Comparison of ENCODE assay signal across 22 cellular contexts in the genomic region with DNA sequence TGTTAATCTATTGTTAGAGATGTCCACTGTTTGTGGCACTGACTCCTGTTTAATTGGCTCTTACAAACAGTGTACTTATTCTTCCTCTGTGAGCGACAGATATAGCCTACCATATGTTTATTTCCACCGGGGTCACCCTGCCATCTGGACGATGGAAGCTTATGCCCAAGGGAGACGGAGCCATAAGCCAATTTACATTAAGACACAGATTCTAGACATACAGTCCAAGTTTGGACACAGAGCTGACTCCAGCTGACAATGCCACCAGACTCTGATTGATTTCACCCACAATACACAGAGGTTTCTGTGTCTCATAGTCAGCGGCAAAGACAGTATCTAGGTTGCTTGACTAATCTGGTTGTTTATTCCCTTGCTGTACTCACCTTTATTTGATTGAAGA.
DNase-seq lines count a peak whose midpoint lies in the region; FAIRE-seq and TF ChIP-seq lines count a peak whose summit lies in the region.
"Had no signal": no experiment of that assay in that cellular context is flagged by ENCODE, and none has a peak within 500 bp of the region (broad histone marks: within the 10 kb centered on the region; RNA-seq: fewer than 3 reads in every experiment).

No MANE protein-coding gene starts in this region.

- H3K4me1 Mint-ChIP-seq in osteocyte (ENCODE audit: unreplicated experiment): peaks cover 7% of the 10 kb centered on the region
- H3K4me1 Mint-ChIP-seq: B cell, IgD-negative memory B cell had no signal

- H3K36me3 Mint-ChIP-seq in osteocyte (ENCODE audit: unreplicated experiment): no peaks in the 10 kb centered on the region

- no peak for FAIRE-seq in GM19239 (lab: Jason Lieb, UNC)
- FAIRE-seq: A549, GM18507, H1 had no signal

- no peak for TF ChIP-seq CTCF in osteocyte (IDR thresholded peaks at IDR 0.05)
- no peak for TF ChIP-seq CTCF in GM20000 (IDR thresholded peaks at IDR 0.05; ENCODE audit: extremely low read depth, missing control alignments)

- no peaks in the 10 kb centered on the region for H3K9me3 Mint-ChIP-seq in osteocyte (ENCODE audit: unreplicated experiment)

- H3K4me3 Mint-ChIP-seq in osteocyte (ENCODE audit: unreplicated experiment): no peak overlapping the region
- H3K4me3 Mint-ChIP-seq: B cell, IgD-negative memory B cell had no signal

- H3K27ac Mint-ChIP-seq in osteocyte (ENCODE audit: unreplicated experiment): no peak overlapping the region
- H3K27ac Mint-ChIP-seq: B cell, IgD-negative memory B cell had no signal

- in situ Hi-C loops in G401 (cut with HindIII; ENCODE audit: low sequenced_read_pairs): no loop called here

- DNase-seq in D341Med (ENCODE audit: low spot score): peak; percentile 53
- DNase-seq in G401 (ENCODE audit: low spot score): peak; percentile 62
- peak; percentile 97 for DNase-seq in NCI-H82 treated with DMSO at 0.1 percent for 48 hours (lab: John Stamatoyannopoulos, UW; ENCODE audit: unreplicated experiment)
- DNase-seq in osteocyte (ENCODE audit: extremely low spot score, unreplicated experiment): peak; percentile 21
- DNase-seq in HuH-7 (ENCODE audit: low spot score): no peak
- DNase-seq in GM20000 (ENCODE audit: low spot score): no peak
- no peak for DNase-seq in GM19239 (ENCODE audit: insufficient read length, low spot score)
- DNase-seq: COR-L47, GDM1, MV-4-11, NCI-H1105 treated with DMSO at 0.1 percent for 48 hours, NCI-H187, NCI-H2107, NCI-H345, NCI-H526, SIG-M5, T-helper 1 cell had no signal

- no peaks in the 10 kb centered on the region for H3K27me3 Mint-ChIP-seq in osteocyte (ENCODE audit: unreplicated experiment)

Comparison
In these comparisons a context has a peak if more than half of its experiments do, and no peak if none do; other contexts are left out.
1. DNase-seq: peak in D341Med (single experiment), G401 (single experiment), NCI-H82 treated with DMSO at 0.1 percent for 48 hours (single experiment) and osteocyte (single experiment); none in HuH-7 (single experiment), GM20000 (single experiment) and GM19239 (single experiment).